ENCODE assay signal across 1 cellular context in genomic region chr14:30069536-30069935, GRCh38.
TF ChIP-seq lines count a peak whose summit lies in the region.

No MANE protein-coding gene starts in this region.

TF ChIP-seq in IMR-90, 13 proteins besides CTCF, POLR2A, EP300 and RAD21 (continued from another document):
- TF ChIP-seq ELK1 (IDR thresholded peaks at IDR 0.05; ENCODE audit: borderline replicate concordance, low read depth, low read length), result no peak
- TF ChIP-seq CEBPB (IDR thresholded peaks at IDR 0.05; ENCODE audit: low read depth, low read length), result no peak
- no peak for TF ChIP-seq RCOR1 (IDR thresholded peaks at IDR 0.05; ENCODE audit: insufficient replicate concordance, low read length)
- no peak for TF ChIP-seq NFE2L2 (IDR thresholded peaks at IDR 0.05; ENCODE audit: low read depth, low read length)
- TF ChIP-seq MAZ (IDR thresholded peaks at IDR 0.05; ENCODE audit: borderline replicate concordance, low read depth, low read length), result no peak
- no peak for TF ChIP-seq SMC3 (IDR thresholded peaks at IDR 0.05; ENCODE audit: low read depth, low read length)
TF ChIP-seq in IMR-90: peak in this region for 0.
